In the genomic region with DNA sequence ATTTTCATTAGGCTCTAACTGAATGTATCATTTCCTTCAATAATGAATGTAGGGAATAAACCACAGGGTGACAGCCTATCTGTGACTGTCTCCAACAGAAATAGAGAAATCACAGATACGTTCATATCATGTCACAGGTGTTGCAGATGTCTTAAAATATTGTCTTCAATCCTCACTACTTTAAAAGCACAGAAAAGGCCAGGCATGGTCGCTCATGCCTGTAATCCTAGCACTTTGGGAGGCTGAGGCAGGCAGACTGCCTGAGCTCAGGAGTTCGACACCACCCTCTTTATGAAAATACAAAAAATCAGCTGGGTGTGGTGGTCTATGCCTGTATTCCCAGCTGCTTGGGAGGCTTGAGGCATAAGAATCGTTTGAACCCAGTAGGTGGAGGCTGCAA, we compare ENCODE assay signal across 14 cellular contexts. TPM values are rescaled to one million over a fixed set of nuclear protein-coding genes. Genes with fewer than 3 reads are reported as not detected.
DNase-seq lines count a peak whose midpoint lies in the region; ATAC-seq, FAIRE-seq and TF ChIP-seq lines count a peak whose summit lies in the region.
"Had no signal": no experiment of that assay in that cellular context is flagged by ENCODE, and none has a peak within 500 bp of the region (broad histone marks: within the 10 kb centered on the region; RNA-seq: fewer than 3 reads in every experiment).

No MANE protein-coding gene starts in this region.

- peak overlapping the region in 7 of 11 experiments; percentile 19 to 99 (median 49); a peak in 12 of 22 replicates for H3K4me2 ChIP-seq in BLaER1 treated with 17β-estradiol and CSF1 and Interleukin-3, amounts not matched to agents 10 nM and 100 nM
- peak overlapping the region; percentile 60 for H3K4me2 ChIP-seq in OCI-LY7 (ENCODE audit: low read length)

- no peaks in the 10 kb centered on the region for H3K9me2 ChIP-seq in OCI-LY7 (ENCODE audit: insufficient read depth, low read length)

- no peaks in the 10 kb centered on the region for H3K79me2 ChIP-seq in OCI-LY7 (ENCODE audit: insufficient read depth, low read depth, low read length)

- intact Hi-C loops in OCI-LY7 (cut with micrococcal nuclease; ENCODE audit: unreplicated experiment) = no loop called here
- intact Hi-C loops in aorta (cut with DNase I) = no loop called here
- intact Hi-C loops in tibial artery (cut with DNase I; ENCODE audit: low total_unique reads) = no loop called here

- 67 to 80% methylated on average over 4 of the region's 4 CpGs for WGBS in aorta, 2 donors

- H3K4me3 ChIP-seq in BLaER1 treated with 17β-estradiol and CSF1 and Interleukin-3, amounts not matched to agents 10 nM and 100 nM = no peak overlapping the region
- H3K4me3 ChIP-seq in OCI-LY7 (ENCODE audit: low read depth, low read length, poor library complexity, severe bottlenecking) = peak overlapping the region; percentile 4
- no peak overlapping the region for H3K4me3 ChIP-seq in aorta (ENCODE audit: low read length in 2 of 2)
- no peak overlapping the region for H3K4me3 ChIP-seq in tibial artery

- DNase-seq in GM18507 (ENCODE audit: extremely low spot score, insufficient read length, low read depth) (no peak), OCI-LY7 (ENCODE audit: low spot score) (peak; percentile 52), epithelial cell of prostate (ENCODE audit: low read depth, low spot score) (no peak), UCSD-AML1 (lab: John Stamatoyannopoulos, UW; ENCODE audit: unreplicated experiment) (no peak), aorta (no peak), tibial artery (no peak)
- DNase-seq: ACHN, DMS53, GF-D8, GOT3, H9 had no signal

- no peaks in the 10 kb centered on the region for H3K27me3 ChIP-seq in BLaER1 treated with 17β-estradiol and CSF1 and Interleukin-3, amounts not matched to agents 10 nM and 100 nM
- H3K27me3 ChIP-seq in aorta (ENCODE audit: control insufficient read depth in 1 of 2, insufficient read depth in 2 of 2, low read length in 1 of 2) (no peaks in the 10 kb centered on the region), tibial artery (no peaks in the 10 kb centered on the region)

- POLR2A ChIA-PET in OCI-LY7 (lab: Charles Lee) = no interaction called here

- peaks cover 9 to 99% (median 46%) of the 10 kb centered on the region in 10 experiments for H3K4me1 ChIP-seq in BLaER1 treated with 17β-estradiol and CSF1 and Interleukin-3, amounts not matched to agents 10 nM and 100 nM
- peaks cover 77% of the 10 kb centered on the region for H3K4me1 ChIP-seq in OCI-LY7 (ENCODE audit: insufficient read depth, low read length, poor library complexity, severe bottlenecking)
- peaks cover 0 to 4% of the 10 kb centered on the region in 2 donors for H3K4me1 ChIP-seq in aorta (ENCODE audit: control insufficient read depth in 1 of 2, insufficient read depth in 2 of 2, low read length in 2 of 2)
- H3K4me1 ChIP-seq in tibial artery = peaks cover 0 to 16% (median 2%) of the 10 kb centered on the region in 4 donors

- H4K20me1 ChIP-seq in BLaER1 treated with 17β-estradiol and CSF1 and Interleukin-3, amounts not matched to agents 10 nM and 100 nM = peaks cover 0 to 38% (median 0%) of the 10 kb centered on the region in 11 experiments; a peak in 6 of 22 replicates
- no peaks in the 10 kb centered on the region for H4K20me1 ChIP-seq in OCI-LY7 (ENCODE audit: insufficient read depth, low read length)

- peaks cover 32 to 84% (median 70%) of the 10 kb centered on the region in 11 experiments for H3K36me3 ChIP-seq in BLaER1 treated with 17β-estradiol and CSF1 and Interleukin-3, amounts not matched to agents 10 nM and 100 nM
- H3K36me3 ChIP-seq in OCI-LY7 (ENCODE audit: insufficient read depth, low read length) (peaks cover 67% of the 10 kb centered on the region), aorta (ENCODE audit: control insufficient read depth in 1 of 2, insufficient read depth in 2 of 2, low read length in 1 of 2) (peaks cover 0 to 4% of the 10 kb centered on the region in 2 donors), tibial artery (peaks cover 20 to 60% (median 26%) of the 10 kb centered on the region in 3 donors)

- no peaks in the 10 kb centered on the region for H3K9me3 ChIP-seq in BLaER1 treated with 17β-estradiol and CSF1 and Interleukin-3, amounts not matched to agents 10 nM and 100 nM (replicated peaks in 1 of 11)
- H3K9me3 ChIP-seq in OCI-LY7 (ENCODE audit: low read length) (no peaks in the 10 kb centered on the region), aorta (ENCODE audit: control insufficient read depth, low read length) (no peaks in the 10 kb centered on the region), tibial artery (no peaks in the 10 kb centered on the region)

- no peak overlapping the region for H2AFZ ChIP-seq in OCI-LY7 (ENCODE audit: low read length)

- peak overlapping the region in 2 of 11 experiments; percentile 0 to 45; a peak in 3 of 22 replicates for H3K9ac ChIP-seq in BLaER1 treated with 17β-estradiol and CSF1 and Interleukin-3, amounts not matched to agents 10 nM and 100 nM

- peak overlapping the region in 4 of 11 experiments; percentile 10 to 37 (median 30); a peak in 6 of 22 replicates for H3K27ac ChIP-seq in BLaER1 treated with 17β-estradiol and CSF1 and Interleukin-3, amounts not matched to agents 10 nM and 100 nM
- H3K27ac ChIP-seq in OCI-LY7 (ENCODE audit: low read depth, low read length, poor library complexity, severe bottlenecking) = peak overlapping the region; percentile 76
- H3K27ac ChIP-seq in epithelial cell of prostate = peak overlapping the region; percentile 52
- H3K27ac ChIP-seq in aorta (ENCODE audit: low read depth in 1 of 2, low read length in 2 of 2) = no peak overlapping the region
- no peak overlapping the region for H3K27ac ChIP-seq in tibial artery

- peak; percentile 21 for FAIRE-seq in GM18507 (lab: Jason Lieb, UNC)

- ATAC-seq in HG02588 (IDR thresholded peaks at IDR 0.05; ENCODE audit: unreplicated experiment) = no peak
- ATAC-seq in aorta (ENCODE audit: low FRiP score) = no peak

- TF ChIP-seq CTCF in OCI-LY7 (conservative IDR thresholded peaks at IDR 0.05; ENCODE audit: low read length) (no peak), tibial artery (IDR thresholded peaks at IDR 0.05) (no peak)

- CTCF ChIA-PET in OCI-LY7 (lab: Charles Lee; ENCODE audit: unreplicated experiment) = interaction anchor here (0.6 kb wide), 1 partner anchor 9 kb away, joined by 3 read pairs; no protein-coding TSS in a partner anchor

- BruUV-seq in OCI-LY7 (replicated peaks; lab: Mats Ljungman, UMichigan) = no TSS peak

RNA-seq across cellular contexts. Expression of gene CREG1, which starts 8.2 kb away (rescaled TPM):
- total RNA-seq in OCI-LY7 (2014; rRNA removed; shearing (Covaris generic)) = 36.0 and 52.2 TPM in 2 replicates
- total RNA-seq in OCI-LY7 (2022) (40.4 and 45.9 TPM in 2 replicates), aorta (100 to 1,000 TPM in 1 of 2 donors, 10 to 100 TPM in 1; 92.5 to 127 TPM)
- polyA plus RNA-seq in aorta = 100 to 1,000 TPM; 101 to 105 TPM

RNA-seq across cellular contexts. Expression of gene CD247, which starts 27.0 kb away (rescaled TPM):
- 1.6 and 2.3 TPM in 2 replicates for total RNA-seq in OCI-LY7 (2014; rRNA removed; shearing (Covaris generic))
- total RNA-seq in OCI-LY7 (2022) (1.2 and 2.2 TPM in 2 replicates), aorta (1 to 10 TPM; 4.0 to 4.3 TPM)
- polyA plus RNA-seq in aorta = under 1 TPM in 1 of 2 donors, not detected in 1; 0.64 TPM
- total RNA-seq: A172 had no signal

Comparison
In these comparisons a context has a peak if more than half of its experiments do, and no peak if none do; other contexts are left out.
1. H3K27ac ChIP-seq: peak in OCI-LY7 (single experiment) and epithelial cell of prostate (single experiment); none in aorta (0 of 2) and tibial artery (0 of 2).